ENCODE assay signal across 8 cellular contexts in genomic region chr4:108030332-108030731, GRCh38. TPM values are rescaled to one million over a fixed set of nuclear protein-coding genes. Genes with fewer than 3 reads are reported as not detected.
DNase-seq lines count a peak whose midpoint lies in the region; ATAC-seq and TF ChIP-seq lines count a peak whose summit lies in the region.

No MANE protein-coding gene starts in this region.

- no peaks in the 10 kb centered on the region for H3K27me3 ChIP-seq in DOHH2 (ENCODE audit: control insufficient read depth, low read length)
- H3K27me3 ChIP-seq in SU-DHL-6 (ENCODE audit: low read length) = no peaks in the 10 kb centered on the region

- peak overlapping the region; percentile 88 for H3K27ac Mint-ChIP-seq in activated naive CD8-positive, alpha-beta T cell treated with anti-CD3 and anti-CD28 coated beads, Interleukin-2, amount 50 U/mL, for 24 hours
- H3K27ac Mint-ChIP-seq in immature natural killer cell = peak overlapping the region in 1 of 6 donors; percentile 25

- H3F3A ChIP-seq in DOHH2 (ENCODE audit: control insufficient read depth, insufficient read depth) (peaks cover 5% of the 10 kb centered on the region; the same call in 1 of the 2 replicates), SU-DHL-6 (ENCODE audit: insufficient read depth) (peaks cover 13% of the 10 kb centered on the region)

- H3K36me3 ChIP-seq in DOHH2 (ENCODE audit: control insufficient read depth, low read length) = peaks cover 58% of the 10 kb centered on the region
- no peaks in the 10 kb centered on the region for H3K36me3 ChIP-seq in SU-DHL-6 (ENCODE audit: low read length)

- DNase-seq in HT-29 (ENCODE audit: low spot score) = peak; percentile 51
- DNase-seq in activated naive CD8-positive, alpha-beta T cell treated with anti-CD3 and anti-CD28 coated beads, Interleukin-2, amount 50 U/mL, for 24 hours = peak; percentile 65
- DNase-seq in immature natural killer cell = peak in 2 of 3 donors; percentile 18 to 32
- peak; percentile 29 to 60 (median 53) for DNase-seq in stimulated activated CD4-positive, alpha-beta T cell treated with anti-CD3 and anti-CD28 coated beads, TNF-alpha, amount 100 ng/mL, for 4 hours (ENCODE audit: low read depth in 3 of 3)
- DNase-seq in NCI-H774 (lab: John Stamatoyannopoulos, UW) = no peak

- H3K4me3 ChIP-seq in DOHH2 (ENCODE audit: low read length) (no peak overlapping the region), SU-DHL-6 (ENCODE audit: insufficient read depth, low read length, poor library complexity, severe bottlenecking) (no peak overlapping the region)

- no peaks in the 10 kb centered on the region for H3K9me3 ChIP-seq in DOHH2 (ENCODE audit: control insufficient read depth, insufficient read depth, low read length)
- no peaks in the 10 kb centered on the region for H3K9me3 ChIP-seq in SU-DHL-6 (ENCODE audit: insufficient read depth, low read length)

- no peak overlapping the region for H2AFZ ChIP-seq in SU-DHL-6 (ENCODE audit: low read depth, low read length, severe bottlenecking)

- H3K4me3 Mint-ChIP-seq in activated naive CD8-positive, alpha-beta T cell treated with anti-CD3 and anti-CD28 coated beads, Interleukin-2, amount 50 U/mL, for 24 hours = peak overlapping the region; percentile 47
- H3K4me3 Mint-ChIP-seq in immature natural killer cell = no peak overlapping the region

- peaks cover 39% of the 10 kb centered on the region for H3K4me1 ChIP-seq in DOHH2 (ENCODE audit: control insufficient read depth, low read length)

- H3K79me2 ChIP-seq in DOHH2 (ENCODE audit: control insufficient read depth, low read length) = no peaks in the 10 kb centered on the region
- no peaks in the 10 kb centered on the region for H3K79me2 ChIP-seq in SU-DHL-6 (ENCODE audit: insufficient read depth, low read length)

- no peaks in the 10 kb centered on the region for H3K27me3 Mint-ChIP-seq in activated naive CD8-positive, alpha-beta T cell treated with anti-CD3 and anti-CD28 coated beads, Interleukin-2, amount 50 U/mL, for 24 hours
- peaks cover 0 to 2% (median 0%) of the 10 kb centered on the region in 3 donors for H3K27me3 Mint-ChIP-seq in immature natural killer cell (ENCODE audit: low read depth in 3 of 3)

- TF ChIP-seq CTCF in DOHH2 (IDR thresholded peaks at IDR 0.05; ENCODE audit: low read depth, low read length, poor library complexity, severe bottlenecking) = peak; percentile 80
- peak; percentile 27 for TF ChIP-seq CTCF in SU-DHL-6 (IDR thresholded peaks at IDR 0.05; ENCODE audit: insufficient read depth, low read length, poor library complexity, severe bottlenecking)

- H3K4me2 ChIP-seq in DOHH2 (ENCODE audit: low read length) (no peak overlapping the region), SU-DHL-6 (ENCODE audit: low read depth, low read length, poor library complexity, severe bottlenecking) (peak overlapping the region; percentile 36)

- no peaks in the 10 kb centered on the region for H3K9me3 Mint-ChIP-seq in activated naive CD8-positive, alpha-beta T cell treated with anti-CD3 and anti-CD28 coated beads, Interleukin-2, amount 50 U/mL, for 24 hours
- no peaks in the 10 kb centered on the region for H3K9me3 Mint-ChIP-seq in immature natural killer cell

- peaks cover 45% of the 10 kb centered on the region for H3K36me3 Mint-ChIP-seq in activated naive CD8-positive, alpha-beta T cell treated with anti-CD3 and anti-CD28 coated beads, Interleukin-2, amount 50 U/mL, for 24 hours (ENCODE audit: low read depth)
- peaks cover 40 to 45% (median 43%) of the 10 kb centered on the region in 3 donors for H3K36me3 Mint-ChIP-seq in immature natural killer cell

- H4K20me1 ChIP-seq in DOHH2 (ENCODE audit: control insufficient read depth, insufficient read depth, low read depth, low read length) = no peaks in the 10 kb centered on the region
- no peaks in the 10 kb centered on the region for H4K20me1 ChIP-seq in SU-DHL-6 (ENCODE audit: low read depth, low read length)

- H3K4me1 Mint-ChIP-seq in activated naive CD8-positive, alpha-beta T cell treated with anti-CD3 and anti-CD28 coated beads, Interleukin-2, amount 50 U/mL, for 24 hours = peaks cover 68% of the 10 kb centered on the region
- H3K4me1 Mint-ChIP-seq in immature natural killer cell = peaks cover 4 to 9% of the 10 kb centered on the region in 2 donors

- peak; percentile 97 for ATAC-seq in GM21390 (IDR thresholded peaks at IDR 0.05; ENCODE audit: unreplicated experiment)
- ATAC-seq in activated naive CD8-positive, alpha-beta T cell treated with anti-CD3 and anti-CD28 coated beads, Interleukin-2, amount 50 U/mL, for 24 hours = peak; percentile 81

- H3K9me2 ChIP-seq in DOHH2 (replicated peaks; ENCODE audit: control insufficient read depth, low read length) (no peaks in the 10 kb centered on the region), SU-DHL-6 (replicated peaks; ENCODE audit: insufficient read depth, low read length) (no peaks in the 10 kb centered on the region)

- peak overlapping the region; percentile 35; the same call in 1 of the 2 replicates for H3K9ac ChIP-seq in SU-DHL-6 (ENCODE audit: low read length)

- H3K27ac ChIP-seq in DOHH2 (ENCODE audit: low read depth, low read length) (no peak overlapping the region), SU-DHL-6 (ENCODE audit: low read depth, low read length) (peak overlapping the region; percentile 74)

RNA-seq across cellular contexts. Expression of gene HADH, which starts 40.6 kb away (rescaled TPM):
- 14.0 and 15.3 TPM in 2 replicates for total RNA-seq in HT-29 (2014; rRNA removed; shearing (Covaris generic))
- polyA plus RNA-seq in immature natural killer cell = 10 to 100 TPM; 33.0 to 42.8 (median 38.1) TPM
